ENCODE assay signal across 1 cellular context in the genomic region with DNA sequence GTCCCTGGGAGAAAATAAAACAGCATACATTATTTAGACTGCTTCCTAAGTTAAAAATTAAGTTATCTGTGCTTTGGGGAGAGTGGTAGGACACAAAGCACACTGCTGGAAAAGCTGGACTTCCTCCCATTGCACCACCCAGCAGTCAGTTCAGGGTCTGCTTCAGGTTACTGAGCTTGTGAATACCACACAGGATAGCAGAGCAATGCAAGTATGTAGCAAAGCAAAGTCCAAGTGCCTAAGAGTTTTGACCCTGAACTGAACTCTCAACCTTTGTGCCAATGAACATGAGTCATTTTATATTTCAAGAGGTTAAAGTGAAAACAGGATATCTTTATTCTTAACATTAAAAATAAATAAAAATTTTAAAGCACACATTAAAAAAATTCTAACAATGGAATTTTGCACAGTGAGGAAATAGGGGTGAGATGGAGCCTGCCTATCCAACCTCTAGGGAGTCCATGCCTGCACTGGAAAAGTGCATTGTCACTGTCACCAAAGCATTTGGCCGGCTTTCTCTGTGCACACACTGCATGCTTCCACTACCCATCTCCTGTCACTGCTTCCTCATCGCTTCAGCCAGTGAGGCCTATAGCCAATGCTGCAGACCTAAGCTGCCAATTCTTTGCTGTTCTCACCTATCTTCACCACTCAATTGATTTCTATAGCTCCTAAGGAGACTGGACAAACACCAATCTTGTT.
A peak's percentile ranks its signal among the peaks of the same experiment; 100 is the strongest.
TF ChIP-seq lines count a peak whose summit lies in the region.

No MANE protein-coding gene starts in this region.

TF ChIP-seq in HepG2, 621 proteins besides CTCF, POLR2A, EP300 and RAD21 (continued from another document and continues in another):
- TF ChIP-seq CEBPB (IDR thresholded peaks at IDR 0.05; ENCODE audit: borderline replicate concordance, low read depth, low read length) (peak; percentile 95), SMARCC2 (IDR thresholded peaks at IDR 0.05) (no peak), ZBTB42 (CRISPR knock-in tag; IDR thresholded peaks at IDR 0.05) (no peak), HNRNPUL1 (IDR thresholded peaks at IDR 0.05; ENCODE audit: low read depth, low read length) (no peak), THYN1 (CRISPR knock-in tag; IDR thresholded peaks at IDR 0.05; ENCODE audit: borderline replicate concordance, low read depth) (no peak), TARDBP (CRISPR knock-in tag; IDR thresholded peaks at IDR 0.05) (peak; percentile 20; the same call in 1 of the 2 replicates), SRSF4 (IDR thresholded peaks at IDR 0.05; ENCODE audit: low read depth, low read length, poor library complexity, severe bottlenecking) (no peak), MIER2 (CRISPR knock-in tag; IDR thresholded peaks at IDR 0.05) (no peak), U2AF1 (optimal IDR thresholded peaks at IDR 0.05; ENCODE audit: low read depth, low read length) (no peak), RELA (CRISPR knock-in tag; IDR thresholded peaks at IDR 0.05) (no peak), RXRA (CRISPR knock-in tag; IDR thresholded peaks at IDR 0.05) (peak; percentile 96), CENPX (CRISPR knock-in tag; IDR thresholded peaks at IDR 0.05) (no peak), TCF12 (IDR thresholded peaks at IDR 0.05) (no peak), TCF12 (CRISPR knock-in tag; IDR thresholded peaks at IDR 0.05) (no peak), FOSL1 (CRISPR knock-in tag; IDR thresholded peaks at IDR 0.05; ENCODE audit: borderline replicate concordance) (peak; percentile 79; the same call in 1 of the 2 replicates), AGO2 (optimal IDR thresholded peaks at IDR 0.05; ENCODE audit: low read depth, low read length) (no peak), ZFX (CRISPR knock-in tag; IDR thresholded peaks at IDR 0.05; ENCODE audit: low read depth) (peak; percentile 84), NR2F1 (CRISPR knock-in tag; IDR thresholded peaks at IDR 0.05) (peak; percentile 87 to 95), SOX6 (IDR thresholded peaks at IDR 0.05) (no peak), SOX6 (CRISPR knock-in tag; IDR thresholded peaks at IDR 0.05) (peak; percentile 92), SETDB1 (CRISPR knock-in tag; IDR thresholded peaks at IDR 0.05; ENCODE audit: borderline replicate concordance) (no peak), ZNF790 (CRISPR knock-in tag; IDR thresholded peaks at IDR 0.05; ENCODE audit: borderline replicate concordance) (no peak), JUNB (CRISPR knock-in tag; IDR thresholded peaks at IDR 0.05; ENCODE audit: borderline replicate concordance) (no peak), ZNF354B (CRISPR knock-in tag; IDR thresholded peaks at IDR 0.05) (no peak), CREM (IDR thresholded peaks at IDR 0.05) (peak; percentile 84), CREM (CRISPR knock-in tag; IDR thresholded peaks at IDR 0.05) (no peak), ZNF883 (CRISPR knock-in tag; IDR thresholded peaks at IDR 0.05; ENCODE audit: not compliant biosample characterization) (no peak), SMAD3 (CRISPR knock-in tag; IDR thresholded peaks at IDR 0.05) (peak; percentile 81; the same call in 1 of the 2 replicates), MIXL1 (CRISPR knock-in tag; IDR thresholded peaks at IDR 0.05) (peak; percentile 79), ZBTB3 (CRISPR knock-in tag; IDR thresholded peaks at IDR 0.05; ENCODE audit: borderline replicate concordance, low read depth) (peak; percentile 67; the same call in 1 of the 2 replicates), TMF1 (CRISPR knock-in tag; IDR thresholded peaks at IDR 0.05; ENCODE audit: low read depth) (no peak), DNMT1 (CRISPR knock-in tag; IDR thresholded peaks at IDR 0.05) (no peak), MEF2D (CRISPR knock-in tag; IDR thresholded peaks at IDR 0.05) (peak; percentile 89), GPN1 (CRISPR knock-in tag; IDR thresholded peaks at IDR 0.05; ENCODE audit: borderline replicate concordance) (no peak), PRMT3 (CRISPR knock-in tag; IDR thresholded peaks at IDR 0.05; ENCODE audit: borderline replicate concordance, low read depth) (no peak), ZNF83 (CRISPR knock-in tag; IDR thresholded peaks at IDR 0.05; ENCODE audit: borderline replicate concordance) (no peak), RNF2 (conservative IDR thresholded peaks at IDR 0.05; ENCODE audit: low read depth) (no peak), ARNT (IDR thresholded peaks at IDR 0.05) (no peak), NKX3-1 (CRISPR knock-in tag; IDR thresholded peaks at IDR 0.05) (no peak), ZC3H13 (CRISPR knock-in tag; IDR thresholded peaks at IDR 0.05) (no peak), ELF1 (CRISPR knock-in tag; IDR thresholded peaks at IDR 0.05) (peak; percentile 27; the same call in 1 of the 2 replicates)
- TF ChIP-seq, protein P1, sequence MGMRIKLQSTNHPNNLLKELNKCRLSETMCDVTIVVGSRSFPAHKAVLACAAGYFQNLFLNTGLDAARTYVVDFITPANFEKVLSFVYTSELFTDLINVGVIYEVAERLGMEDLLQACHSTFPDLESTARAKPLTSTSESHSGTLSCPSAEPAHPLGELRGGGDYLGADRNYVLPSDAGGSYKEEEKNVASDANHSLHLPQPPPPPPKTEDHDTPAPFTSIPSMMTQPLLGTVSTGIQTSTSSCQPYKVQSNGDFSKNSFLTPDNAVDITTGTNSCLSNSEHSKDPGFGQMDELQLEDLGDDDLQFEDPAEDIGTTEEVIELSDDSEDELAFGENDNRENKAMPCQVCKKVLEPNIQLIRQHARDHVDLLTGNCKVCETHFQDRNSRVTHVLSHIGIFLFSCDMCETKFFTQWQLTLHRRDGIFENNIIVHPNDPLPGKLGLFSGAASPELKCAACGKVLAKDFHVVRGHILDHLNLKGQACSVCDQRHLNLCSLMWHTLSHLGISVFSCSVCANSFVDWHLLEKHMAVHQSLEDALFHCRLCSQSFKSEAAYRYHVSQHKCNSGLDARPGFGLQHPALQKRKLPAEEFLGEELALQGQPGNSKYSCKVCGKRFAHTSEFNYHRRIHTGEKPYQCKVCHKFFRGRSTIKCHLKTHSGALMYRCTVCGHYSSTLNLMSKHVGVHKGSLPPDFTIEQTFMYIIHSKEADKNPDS (CRISPR knock-in tag; IDR thresholded peaks at IDR 0.05), result peak; percentile 97; the same call in 1 of the 2 replicates
- TF ChIP-seq, protein P2, sequence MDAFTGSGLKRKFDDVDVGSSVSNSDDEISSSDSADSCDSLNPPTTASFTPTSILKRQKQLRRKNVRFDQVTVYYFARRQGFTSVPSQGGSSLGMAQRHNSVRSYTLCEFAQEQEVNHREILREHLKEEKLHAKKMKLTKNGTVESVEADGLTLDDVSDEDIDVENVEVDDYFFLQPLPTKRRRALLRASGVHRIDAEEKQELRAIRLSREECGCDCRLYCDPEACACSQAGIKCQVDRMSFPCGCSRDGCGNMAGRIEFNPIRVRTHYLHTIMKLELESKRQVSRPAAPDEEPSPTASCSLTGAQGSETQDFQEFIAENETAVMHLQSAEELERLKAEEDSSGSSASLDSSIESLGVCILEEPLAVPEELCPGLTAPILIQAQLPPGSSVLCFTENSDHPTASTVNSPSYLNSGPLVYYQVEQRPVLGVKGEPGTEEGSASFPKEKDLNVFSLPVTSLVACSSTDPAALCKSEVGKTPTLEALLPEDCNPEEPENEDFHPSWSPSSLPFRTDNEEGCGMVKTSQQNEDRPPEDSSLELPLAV (CRISPR knock-in tag; conservative IDR thresholded peaks at IDR 0.05; ENCODE audit: low read depth), result no peak
- TF ChIP-seq, protein P3, sequence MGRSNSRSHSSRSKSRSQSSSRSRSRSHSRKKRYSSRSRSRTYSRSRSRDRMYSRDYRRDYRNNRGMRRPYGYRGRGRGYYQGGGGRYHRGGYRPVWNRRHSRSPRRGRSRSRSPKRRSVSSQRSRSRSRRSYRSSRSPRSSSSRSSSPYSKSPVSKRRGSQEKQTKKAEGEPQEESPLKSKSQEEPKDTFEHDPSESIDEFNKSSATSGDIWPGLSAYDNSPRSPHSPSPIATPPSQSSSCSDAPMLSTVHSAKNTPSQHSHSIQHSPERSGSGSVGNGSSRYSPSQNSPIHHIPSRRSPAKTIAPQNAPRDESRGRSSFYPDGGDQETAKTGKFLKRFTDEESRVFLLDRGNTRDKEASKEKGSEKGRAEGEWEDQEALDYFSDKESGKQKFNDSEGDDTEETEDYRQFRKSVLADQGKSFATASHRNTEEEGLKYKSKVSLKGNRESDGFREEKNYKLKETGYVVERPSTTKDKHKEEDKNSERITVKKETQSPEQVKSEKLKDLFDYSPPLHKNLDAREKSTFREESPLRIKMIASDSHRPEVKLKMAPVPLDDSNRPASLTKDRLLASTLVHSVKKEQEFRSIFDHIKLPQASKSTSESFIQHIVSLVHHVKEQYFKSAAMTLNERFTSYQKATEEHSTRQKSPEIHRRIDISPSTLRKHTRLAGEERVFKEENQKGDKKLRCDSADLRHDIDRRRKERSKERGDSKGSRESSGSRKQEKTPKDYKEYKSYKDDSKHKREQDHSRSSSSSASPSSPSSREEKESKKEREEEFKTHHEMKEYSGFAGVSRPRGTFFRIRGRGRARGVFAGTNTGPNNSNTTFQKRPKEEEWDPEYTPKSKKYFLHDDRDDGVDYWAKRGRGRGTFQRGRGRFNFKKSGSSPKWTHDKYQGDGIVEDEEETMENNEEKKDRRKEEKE (IDR thresholded peaks at IDR 0.05), result no peak
- TF ChIP-seq, protein P4, sequence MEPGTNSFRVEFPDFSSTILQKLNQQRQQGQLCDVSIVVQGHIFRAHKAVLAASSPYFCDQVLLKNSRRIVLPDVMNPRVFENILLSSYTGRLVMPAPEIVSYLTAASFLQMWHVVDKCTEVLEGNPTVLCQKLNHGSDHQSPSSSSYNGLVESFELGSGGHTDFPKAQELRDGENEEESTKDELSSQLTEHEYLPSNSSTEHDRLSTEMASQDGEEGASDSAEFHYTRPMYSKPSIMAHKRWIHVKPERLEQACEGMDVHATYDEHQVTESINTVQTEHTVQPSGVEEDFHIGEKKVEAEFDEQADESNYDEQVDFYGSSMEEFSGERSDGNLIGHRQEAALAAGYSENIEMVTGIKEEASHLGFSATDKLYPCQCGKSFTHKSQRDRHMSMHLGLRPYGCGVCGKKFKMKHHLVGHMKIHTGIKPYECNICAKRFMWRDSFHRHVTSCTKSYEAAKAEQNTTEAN (CRISPR knock-in tag; conservative IDR thresholded peaks at IDR 0.05), result peak; percentile 42; the same call in 1 of the 2 replicates
- TF ChIP-seq, protein P5, sequence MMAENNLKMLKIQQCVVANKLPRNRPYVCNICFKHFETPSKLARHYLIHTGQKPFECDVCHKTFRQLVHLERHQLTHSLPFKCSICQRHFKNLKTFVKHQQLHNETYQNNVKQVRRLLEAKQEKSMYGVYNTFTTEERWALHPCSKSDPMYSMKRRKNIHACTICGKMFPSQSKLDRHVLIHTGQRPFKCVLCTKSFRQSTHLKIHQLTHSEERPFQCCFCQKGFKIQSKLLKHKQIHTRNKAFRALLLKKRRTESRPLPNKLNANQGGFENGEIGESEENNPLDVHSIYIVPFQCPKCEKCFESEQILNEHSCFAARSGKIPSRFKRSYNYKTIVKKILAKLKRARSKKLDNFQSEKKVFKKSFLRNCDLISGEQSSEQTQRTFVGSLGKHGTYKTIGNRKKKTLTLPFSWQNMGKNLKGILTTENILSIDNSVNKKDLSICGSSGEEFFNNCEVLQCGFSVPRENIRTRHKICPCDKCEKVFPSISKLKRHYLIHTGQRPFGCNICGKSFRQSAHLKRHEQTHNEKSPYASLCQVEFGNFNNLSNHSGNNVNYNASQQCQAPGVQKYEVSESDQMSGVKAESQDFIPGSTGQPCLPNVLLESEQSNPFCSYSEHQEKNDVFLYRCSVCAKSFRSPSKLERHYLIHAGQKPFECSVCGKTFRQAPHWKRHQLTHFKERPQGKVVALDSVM (CRISPR knock-in tag; IDR thresholded peaks at IDR 0.05), result no peak
- TF ChIP-seq, protein P6, sequence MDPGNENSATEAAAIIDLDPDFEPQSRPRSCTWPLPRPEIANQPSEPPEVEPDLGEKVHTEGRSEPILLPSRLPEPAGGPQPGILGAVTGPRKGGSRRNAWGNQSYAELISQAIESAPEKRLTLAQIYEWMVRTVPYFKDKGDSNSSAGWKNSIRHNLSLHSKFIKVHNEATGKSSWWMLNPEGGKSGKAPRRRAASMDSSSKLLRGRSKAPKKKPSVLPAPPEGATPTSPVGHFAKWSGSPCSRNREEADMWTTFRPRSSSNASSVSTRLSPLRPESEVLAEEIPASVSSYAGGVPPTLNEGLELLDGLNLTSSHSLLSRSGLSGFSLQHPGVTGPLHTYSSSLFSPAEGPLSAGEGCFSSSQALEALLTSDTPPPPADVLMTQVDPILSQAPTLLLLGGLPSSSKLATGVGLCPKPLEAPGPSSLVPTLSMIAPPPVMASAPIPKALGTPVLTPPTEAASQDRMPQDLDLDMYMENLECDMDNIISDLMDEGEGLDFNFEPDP (CRISPR knock-in tag; conservative IDR thresholded peaks at IDR 0.05), result no peak
- TF ChIP-seq, protein P7, sequence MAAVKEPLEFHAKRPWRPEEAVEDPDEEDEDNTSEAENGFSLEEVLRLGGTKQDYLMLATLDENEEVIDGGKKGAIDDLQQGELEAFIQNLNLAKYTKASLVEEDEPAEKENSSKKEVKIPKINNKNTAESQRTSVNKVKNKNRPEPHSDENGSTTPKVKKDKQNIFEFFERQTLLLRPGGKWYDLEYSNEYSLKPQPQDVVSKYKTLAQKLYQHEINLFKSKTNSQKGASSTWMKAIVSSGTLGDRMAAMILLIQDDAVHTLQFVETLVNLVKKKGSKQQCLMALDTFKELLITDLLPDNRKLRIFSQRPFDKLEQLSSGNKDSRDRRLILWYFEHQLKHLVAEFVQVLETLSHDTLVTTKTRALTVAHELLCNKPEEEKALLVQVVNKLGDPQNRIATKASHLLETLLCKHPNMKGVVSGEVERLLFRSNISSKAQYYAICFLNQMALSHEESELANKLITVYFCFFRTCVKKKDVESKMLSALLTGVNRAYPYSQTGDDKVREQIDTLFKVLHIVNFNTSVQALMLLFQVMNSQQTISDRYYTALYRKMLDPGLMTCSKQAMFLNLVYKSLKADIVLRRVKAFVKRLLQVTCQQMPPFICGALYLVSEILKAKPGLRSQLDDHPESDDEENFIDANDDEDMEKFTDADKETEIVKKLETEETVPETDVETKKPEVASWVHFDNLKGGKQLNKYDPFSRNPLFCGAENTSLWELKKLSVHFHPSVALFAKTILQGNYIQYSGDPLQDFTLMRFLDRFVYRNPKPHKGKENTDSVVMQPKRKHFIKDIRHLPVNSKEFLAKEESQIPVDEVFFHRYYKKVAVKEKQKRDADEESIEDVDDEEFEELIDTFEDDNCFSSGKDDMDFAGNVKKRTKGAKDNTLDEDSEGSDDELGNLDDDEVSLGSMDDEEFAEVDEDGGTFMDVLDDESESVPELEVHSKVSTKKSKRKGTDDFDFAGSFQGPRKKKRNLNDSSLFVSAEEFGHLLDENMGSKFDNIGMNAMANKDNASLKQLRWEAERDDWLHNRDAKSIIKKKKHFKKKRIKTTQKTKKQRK (IDR thresholded peaks at IDR 0.05; ENCODE audit: low read length), result no peak
